ENCODE assay signal across 1 cellular context in the genomic region with DNA sequence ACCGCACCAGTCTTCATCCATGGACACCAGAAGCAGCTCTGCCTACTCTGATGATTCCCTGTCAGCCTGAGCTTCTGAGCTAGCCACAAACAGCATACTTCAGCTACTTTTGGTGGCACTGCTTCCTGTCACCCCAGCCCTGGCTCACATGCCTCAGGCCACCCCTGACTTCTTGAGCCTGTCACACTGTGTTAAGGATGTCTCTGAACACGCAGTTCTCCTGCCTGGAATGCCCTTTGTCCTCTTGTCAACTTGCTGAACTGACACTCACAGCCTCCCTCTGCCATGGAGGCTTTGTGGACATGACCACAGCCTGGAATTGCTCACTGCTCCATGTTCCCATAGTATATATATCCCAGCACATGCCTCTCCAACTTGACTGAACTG.
TF ChIP-seq lines count a peak whose summit lies in the region.

No MANE protein-coding gene starts in this region.

TF ChIP-seq in H1, 55 proteins besides CTCF, POLR2A, EP300 and RAD21:
- TF ChIP-seq, protein P1, sequence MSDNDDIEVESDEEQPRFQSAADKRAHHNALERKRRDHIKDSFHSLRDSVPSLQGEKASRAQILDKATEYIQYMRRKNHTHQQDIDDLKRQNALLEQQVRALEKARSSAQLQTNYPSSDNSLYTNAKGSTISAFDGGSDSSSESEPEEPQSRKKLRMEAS (IDR thresholded peaks at IDR 0.05), result no peak
- TF ChIP-seq RBBP5 (IDR thresholded peaks at IDR 0.05; ENCODE audit: borderline replicate concordance, low read depth, low read length) (no peak), SIN3A (conservative IDR thresholded peaks at IDR 0.05 in 1 of 2, IDR thresholded peaks at IDR 0.05 in 1 of 2; ENCODE audit: low read depth in 1 of 2, low read length in 2 of 2) (no peak), NANOG (IDR thresholded peaks at IDR 0.05; ENCODE audit: insufficient read depth, low read depth, low read length, poor library complexity, severe bottlenecking) (no peak), SP2 (IDR thresholded peaks at IDR 0.05; ENCODE audit: low read length) (no peak), CHD2 (IDR thresholded peaks at IDR 0.05; ENCODE audit: low read length) (no peak), CBX8 (IDR thresholded peaks at IDR 0.05; ENCODE audit: borderline replicate concordance, low read depth, low read length) (no peak)
- TF ChIP-seq, protein P2, sequence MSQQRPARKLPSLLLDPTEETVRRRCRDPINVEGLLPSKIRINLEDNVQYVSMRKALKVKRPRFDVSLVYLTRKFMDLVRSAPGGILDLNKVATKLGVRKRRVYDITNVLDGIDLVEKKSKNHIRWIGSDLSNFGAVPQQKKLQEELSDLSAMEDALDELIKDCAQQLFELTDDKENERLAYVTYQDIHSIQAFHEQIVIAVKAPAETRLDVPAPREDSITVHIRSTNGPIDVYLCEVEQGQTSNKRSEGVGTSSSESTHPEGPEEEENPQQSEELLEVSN (IDR thresholded peaks at IDR 0.05), result no peak
